Comparison of ENCODE assay signal across 8 cellular contexts in the genomic region with DNA sequence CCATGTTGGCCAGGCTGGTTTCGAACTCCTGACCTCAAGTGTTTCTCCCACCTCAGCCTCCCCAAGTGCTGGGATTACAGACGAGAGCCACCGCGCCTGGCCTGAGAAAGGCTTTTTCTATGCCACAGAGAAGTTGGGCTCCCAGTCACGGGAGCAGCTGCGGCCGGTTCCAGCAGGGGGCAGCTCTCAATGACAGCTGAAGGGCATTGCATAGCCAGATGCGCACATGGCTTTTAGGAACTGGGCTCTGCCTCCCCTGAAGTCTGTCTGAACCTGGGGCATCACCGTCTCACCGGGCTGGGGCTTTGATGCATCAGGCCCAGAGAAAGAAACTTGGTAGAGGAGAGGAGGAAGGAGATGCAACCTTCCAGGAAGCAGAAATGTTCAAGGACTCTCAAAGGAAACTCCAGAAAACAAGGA.
A peak's percentile ranks its signal among the peaks of the same experiment; 100 is the strongest.
DNase-seq lines count a peak whose midpoint lies in the region; ATAC-seq, FAIRE-seq and TF ChIP-seq lines count a peak whose summit lies in the region.

No MANE protein-coding gene starts in this region.

- peak; percentile 58 for FAIRE-seq in keratinocyte (lab: Jason Lieb, UNC)

- no peaks in the 10 kb centered on the region for H3F3A ChIP-seq in DOHH2 (ENCODE audit: control insufficient read depth, insufficient read depth)

- H3K79me2 ChIP-seq in DOHH2 (ENCODE audit: control insufficient read depth, low read length): no peaks in the 10 kb centered on the region
- no peaks in the 10 kb centered on the region for H3K79me2 ChIP-seq in keratinocyte (ENCODE audit: control insufficient read depth, insufficient read depth, low read length)

- DNase-seq in Panc1 (ENCODE audit: low read depth, low spot score) (peak; percentile 45), brain microvascular endothelial cell (peak; percentile 43), keratinocyte (ENCODE audit: low read depth, low spot score) (no peak), NCI-H128 (lab: John Stamatoyannopoulos, UW; ENCODE audit: unreplicated experiment) (no peak)
- peak; percentile 35 for DNase-seq in stimulated activated CD4-positive, alpha-beta T cell treated with anti-CD3 and anti-CD28 coated beads, Interleukin-4, amount 100 ng/mL, for 24 hours

- no peaks in the 10 kb centered on the region for H3K9me3 ChIP-seq in DOHH2 (ENCODE audit: control insufficient read depth, insufficient read depth, low read length)
- no peaks in the 10 kb centered on the region for H3K9me3 ChIP-seq in Panc1 (ENCODE audit: control insufficient read depth, insufficient read depth, low read depth, low read length)
- no peaks in the 10 kb centered on the region for H3K9me3 ChIP-seq in keratinocyte (ENCODE audit: control insufficient read depth, low read depth, low read length)

- H3K4me3 ChIP-seq in DOHH2 (ENCODE audit: low read length): no peak overlapping the region
- no peak overlapping the region for H3K4me3 ChIP-seq in Panc1 (ENCODE audit: low read depth in 2 of 2, low read length in 2 of 2)
- no peak overlapping the region for H3K4me3 ChIP-seq in brain microvascular endothelial cell (ENCODE audit: low read depth, low read length)
- no peak overlapping the region for H3K4me3 ChIP-seq in keratinocyte (ENCODE audit: control insufficient read depth in 2 of 3, extremely low read depth in 1 of 3, insufficient read depth in 2 of 3, low read depth in 1 of 3, low read length in 3 of 3)

- H4K20me1 ChIP-seq in DOHH2 (ENCODE audit: control insufficient read depth, insufficient read depth, low read depth, low read length) (no peaks in the 10 kb centered on the region), keratinocyte (ENCODE audit: control insufficient read depth, extremely low read depth, insufficient read depth, low read length) (no peaks in the 10 kb centered on the region)

- peak; percentile 96 for ATAC-seq in GM19463 (IDR thresholded peaks at IDR 0.05; ENCODE audit: unreplicated experiment)
- peak; percentile 89 for ATAC-seq in HG03521 (IDR thresholded peaks at IDR 0.05; ENCODE audit: unreplicated experiment)
- peak; percentile 85 for ATAC-seq in Panc1

- H3K9ac ChIP-seq in keratinocyte (ENCODE audit: control insufficient read depth, extremely low read depth, insufficient read depth, low read length): peak overlapping the region; percentile 45

- POLR2A ChIA-PET in Panc1 (lab: Charles Lee): no interaction called here

- CTCF ChIA-PET in Panc1 (lab: Charles Lee): interaction anchor here (1.0 to 1.2 kb wide), 3 partner anchors 87 to 155 kb away, joined by 3 to 8 read pairs (median 3); a partner anchor contains a TSS

- peaks cover 7% of the 10 kb centered on the region for H3K27me3 ChIP-seq in DOHH2 (ENCODE audit: control insufficient read depth, low read length)
- H3K27me3 ChIP-seq in Panc1 (ENCODE audit: control insufficient read depth, insufficient read depth, low read length): no peaks in the 10 kb centered on the region; the same call in 1 of the 2 replicates
- H3K27me3 ChIP-seq in brain microvascular endothelial cell (replicated peaks): no peaks in the 10 kb centered on the region
- no peaks in the 10 kb centered on the region for H3K27me3 ChIP-seq in keratinocyte (ENCODE audit: control insufficient read depth, extremely low read depth, insufficient read depth, low read length)

- H3K27ac ChIP-seq in DOHH2 (ENCODE audit: low read depth, low read length): no peak overlapping the region
- H3K27ac ChIP-seq in Panc1 (ENCODE audit: low read length): no peak overlapping the region
- no peak overlapping the region for H3K27ac ChIP-seq in brain microvascular endothelial cell
- peak overlapping the region; percentile 39 for H3K27ac ChIP-seq in keratinocyte (ENCODE audit: control insufficient read depth, insufficient read depth, low read length)

- no peaks in the 10 kb centered on the region for H3K9me2 ChIP-seq in DOHH2 (replicated peaks; ENCODE audit: control insufficient read depth, low read length)

- in situ Hi-C loops in Panc1 (cut with HindIII; ENCODE audit: low pct_unique_long_range_greater_than_20kb, low sequenced_read_pairs): no loop called here
- in situ Hi-C loops in brain microvascular endothelial cell (cut with HindIII; ENCODE audit: low pct_ligation_motif_present, low sequenced_read_pairs): loop anchor here (10.0 kb wide), 1 partner anchor 89 kb away; a partner anchor contains a TSS

- H3K9me1 ChIP-seq in keratinocyte (ENCODE audit: control insufficient read depth, extremely low read depth, insufficient read depth, low read length): peaks cover under 1% of the 10 kb centered on the region

- intact Hi-C loops in Panc1 (cut with micrococcal nuclease; ENCODE audit: unreplicated experiment): loop anchor here (1.0 kb wide), 1 partner anchor 90 kb away; a partner anchor contains a TSS

- no peaks in the 10 kb centered on the region for H3K4me1 ChIP-seq in DOHH2 (ENCODE audit: control insufficient read depth, low read length)
- H3K4me1 ChIP-seq in Panc1 (ENCODE audit: control insufficient read depth, insufficient read depth, low read length): no peaks in the 10 kb centered on the region
- H3K4me1 ChIP-seq in keratinocyte (ENCODE audit: control insufficient read depth, extremely low read depth, insufficient read depth, low read length): peaks cover 36% of the 10 kb centered on the region

- H2AFZ ChIP-seq in keratinocyte (ENCODE audit: control insufficient read depth, low read length): peak overlapping the region; percentile 60

- dilution Hi-C loops in keratinocyte (cut with MboI; ENCODE audit: extremely low pct_ligation_motif_present, low sequenced_read_pairs): no loop called here

- H3K36me3 ChIP-seq in DOHH2 (ENCODE audit: control insufficient read depth, low read length) (no peaks in the 10 kb centered on the region), Panc1 (ENCODE audit: control insufficient read depth, insufficient read depth, low read length) (no peaks in the 10 kb centered on the region), brain microvascular endothelial cell (replicated peaks) (no peaks in the 10 kb centered on the region), keratinocyte (ENCODE audit: control insufficient read depth in 2 of 2, extremely low read depth in 1 of 2, insufficient read depth in 2 of 2, low read length in 2 of 2) (no peaks in the 10 kb centered on the region)

- BruUV-seq in Panc1 (replicated peaks; lab: Mats Ljungman, UMichigan): no TSS peak

- H3K4me2 ChIP-seq in DOHH2 (ENCODE audit: low read length): no peak overlapping the region
- peak overlapping the region; percentile 53 for H3K4me2 ChIP-seq in keratinocyte (ENCODE audit: control insufficient read depth, extremely low read depth, insufficient read depth, low read depth, low read length)

- peak; percentile 78 for TF ChIP-seq CTCF in DOHH2 (IDR thresholded peaks at IDR 0.05; ENCODE audit: low read depth, low read length, poor library complexity, severe bottlenecking)
- peak; percentile 92 for TF ChIP-seq CTCF in Panc1 (IDR thresholded peaks at IDR 0.05)
- peak; percentile 94 for TF ChIP-seq CTCF in brain microvascular endothelial cell (IDR thresholded peaks at IDR 0.05; ENCODE audit: low read depth, low read length, missing control alignments)
- peak in 2 of 3 experiments; percentile 75 for TF ChIP-seq CTCF in keratinocyte (optimal IDR thresholded peaks at IDR 0.05 in 1 of 3, IDR thresholded peaks at IDR 0.05 in 1 of 3, conservative IDR thresholded peaks at IDR 0.05 in 1 of 3; ENCODE audit: extremely low read depth in 1 of 3, insufficient read depth in 2 of 3, low read length in 3 of 3)

Comparison
In these comparisons a context has a peak if more than half of its experiments do, and no peak if none do; other contexts are left out.
1. DNase-seq: peak in Panc1 (single experiment), brain microvascular endothelial cell (single experiment) and stimulated activated CD4-positive, alpha-beta T cell treated with anti-CD3 and anti-CD28 coated beads, Interleukin-4, amount 100 ng/mL, for 24 hours (single experiment); none in keratinocyte (single experiment) and NCI-H128 (single experiment).
2. Peak in every context shown above with its lines, with median percentiles within 50 percentile points of each other: CTCF ChIP-seq and ATAC-seq.